Comparison of ENCODE assay signal across 8 cellular contexts in the genomic region with DNA sequence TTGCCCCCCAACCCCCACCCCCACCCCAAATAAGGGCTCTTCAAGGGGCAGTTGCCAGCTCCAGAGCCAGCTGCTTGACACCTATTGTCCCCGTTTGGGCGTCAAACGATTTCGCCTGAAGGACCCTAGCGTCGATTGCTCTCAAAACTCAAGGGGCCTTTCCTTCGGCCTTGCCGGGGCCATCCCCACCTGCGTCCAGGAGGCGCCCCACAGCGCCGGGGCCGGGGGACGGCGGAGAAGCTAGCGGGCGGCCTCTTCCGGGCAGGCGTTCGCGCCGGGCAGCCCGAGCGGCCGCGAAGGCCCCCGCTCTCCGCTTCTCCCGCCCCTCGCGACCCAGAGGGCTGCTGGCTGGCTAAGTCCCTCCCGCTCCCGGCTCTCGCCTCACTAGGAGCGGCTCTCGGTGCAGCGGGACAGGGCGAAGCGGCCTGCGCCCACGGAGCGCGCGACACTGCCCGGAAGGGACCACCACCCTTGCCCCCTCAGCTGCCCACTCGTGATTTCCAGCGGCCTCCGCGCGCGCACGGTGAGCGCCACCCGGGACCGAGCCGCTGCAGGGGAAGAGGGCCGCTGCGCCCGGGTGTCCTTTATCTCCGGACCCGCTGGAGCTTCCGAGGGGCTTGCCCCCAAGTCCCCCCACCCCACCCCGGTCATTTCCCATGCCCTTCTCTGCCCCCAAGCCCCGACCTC. TPM values are rescaled to one million over a fixed set of nuclear protein-coding genes. Genes with fewer than 3 reads are reported as not detected.
DNase-seq lines count a peak whose midpoint lies in the region; ATAC-seq and TF ChIP-seq lines count a peak whose summit lies in the region.

Gene CAPRIN1, plus strand, starts transcription at position 383 of the 687 bp plus-strand sequence. CDS start 690 bp downstream, outside the sequence.

- H3K36me3 Mint-ChIP-seq in T-helper 2 cell treated with Interferon-gamma antibody and Interleukin-4, amounts not matched to agents 5 μg/mL and 100 μg/mL, for 36 hours (ENCODE audit: low read depth), result peaks cover 26% of the 10 kb centered on the region

- peak within 1 kb of the TSS; percentile 100 for H3K4me3 Mint-ChIP-seq in T-helper 2 cell treated with Interferon-gamma antibody and Interleukin-4, amounts not matched to agents 5 μg/mL and 100 μg/mL, for 36 hours

- no peaks in the 10 kb centered on the region for H3K9me3 Mint-ChIP-seq in T-helper 2 cell treated with Interferon-gamma antibody and Interleukin-4, amounts not matched to agents 5 μg/mL and 100 μg/mL, for 36 hours

- H3K4me1 ChIP-seq in ascending aorta, result peaks cover 6 to 26% of the 10 kb centered on the region in 2 donors
- H3K4me1 ChIP-seq in rectal smooth muscle tissue (ENCODE audit: control insufficient read depth, insufficient read depth, low read length), result peaks cover 5% of the 10 kb centered on the region
- H3K4me1 ChIP-seq in vagina, result peaks cover 41% of the 10 kb centered on the region

- TF ChIP-seq POLR2A in vagina (IDR thresholded peaks at IDR 0.05), result peak in 1 of 2 donors; percentile 71

- peak within 1 kb of the TSS; percentile 97 for H3K27ac Mint-ChIP-seq in T-helper 2 cell treated with Interferon-gamma antibody and Interleukin-4, amounts not matched to agents 5 μg/mL and 100 μg/mL, for 36 hours

- TF ChIP-seq CTCF in ascending aorta (IDR thresholded peaks at IDR 0.05), result peak in 1 of 3 experiments; percentile 8
- TF ChIP-seq CTCF in vagina (IDR thresholded peaks at IDR 0.05), result no peak

- H3K36me3 ChIP-seq in ascending aorta (peaks cover 0 to 5% of the 10 kb centered on the region in 2 donors), rectal smooth muscle tissue (ENCODE audit: control insufficient read depth, insufficient read depth, low read length) (no peaks in the 10 kb centered on the region), vagina (no peaks in the 10 kb centered on the region)

- H3K27me3 Mint-ChIP-seq in T-helper 2 cell treated with Interferon-gamma antibody and Interleukin-4, amounts not matched to agents 5 μg/mL and 100 μg/mL, for 36 hours (ENCODE audit: low read depth), result no peaks in the 10 kb centered on the region

- H3K4me1 Mint-ChIP-seq in T-helper 2 cell treated with Interferon-gamma antibody and Interleukin-4, amounts not matched to agents 5 μg/mL and 100 μg/mL, for 36 hours (ENCODE audit: low read depth), result peaks cover 24% of the 10 kb centered on the region

- no peaks in the 10 kb centered on the region for H3K9me3 ChIP-seq in ascending aorta
- H3K9me3 ChIP-seq in vagina, result no peaks in the 10 kb centered on the region

- DNase-seq in NCI-H2029 (lab: John Stamatoyannopoulos, UW) (peak; percentile 71), ascending aorta (ENCODE audit: low spot score in 2 of 2) (peak; percentile 23 to 91), hepatic stellate cell (ENCODE audit: low spot score) (peak; percentile 89), vagina (ENCODE audit: extremely low spot score in 2 of 2) (peak in 1 of 2 donors; percentile 87)
- DNase-seq in T-helper 2 cell treated with Interferon-gamma antibody and Interleukin-4, amounts not matched to agents 5 μg/mL and 100 μg/mL, for 36 hours (ENCODE audit: low spot score), result peak; percentile 86

- H3K4me3 ChIP-seq in ascending aorta (peak within 1 kb of the TSS; percentile 92 to 99), rectal smooth muscle tissue (ENCODE audit: low read length) (peak within 1 kb of the TSS; percentile 94), vagina (peak within 1 kb of the TSS; percentile 77 to 96)

- ATAC-seq in GM18502 (IDR thresholded peaks at IDR 0.05; ENCODE audit: poor library complexity, unreplicated experiment), result peak; percentile 66
- peak; percentile 55 for ATAC-seq in HG02970 (IDR thresholded peaks at IDR 0.05; ENCODE audit: low FRiP score, unreplicated experiment)

- no peaks in the 10 kb centered on the region for H3K27me3 ChIP-seq in ascending aorta
- H3K27me3 ChIP-seq in rectal smooth muscle tissue (ENCODE audit: control insufficient read depth, insufficient read depth, low read length), result no peaks in the 10 kb centered on the region
- no peaks in the 10 kb centered on the region for H3K27me3 ChIP-seq in vagina

- intact Hi-C loops in ascending aorta (cut with DNase I), result loop anchor here (1.0 to 5.0 kb wide), 9 partner anchors 23 to 1469 kb away; partner anchors contain the start of genes ABTB2, APIP, C11orf91 and EIF3M
- intact Hi-C loops in vagina (cut with DNase I), result loop anchor here (5.0 kb wide), 2 partner anchors 56 to 306 kb away; partner anchors contain the start of genes ABTB2 and NAT10

- H3K27ac ChIP-seq in ascending aorta, result peak within 1 kb of the TSS; percentile 98 to 100
- H3K27ac ChIP-seq in rectal smooth muscle tissue (ENCODE audit: low read depth, low read length), result peak within 1 kb of the TSS; percentile 100
- H3K27ac ChIP-seq in vagina, result peak within 1 kb of the TSS; percentile 95

- peak within 1 kb of the TSS; percentile 85 for H3K9ac ChIP-seq in rectal smooth muscle tissue (ENCODE audit: low read length)

RNA-seq across cellular contexts. Expression of gene CAPRIN1, which starts in this region (rescaled TPM):
- total RNA-seq in ascending aorta (155 TPM), vagina (123 TPM)
